Comparison of ENCODE assay signal across 8 cellular contexts in the genomic region with DNA sequence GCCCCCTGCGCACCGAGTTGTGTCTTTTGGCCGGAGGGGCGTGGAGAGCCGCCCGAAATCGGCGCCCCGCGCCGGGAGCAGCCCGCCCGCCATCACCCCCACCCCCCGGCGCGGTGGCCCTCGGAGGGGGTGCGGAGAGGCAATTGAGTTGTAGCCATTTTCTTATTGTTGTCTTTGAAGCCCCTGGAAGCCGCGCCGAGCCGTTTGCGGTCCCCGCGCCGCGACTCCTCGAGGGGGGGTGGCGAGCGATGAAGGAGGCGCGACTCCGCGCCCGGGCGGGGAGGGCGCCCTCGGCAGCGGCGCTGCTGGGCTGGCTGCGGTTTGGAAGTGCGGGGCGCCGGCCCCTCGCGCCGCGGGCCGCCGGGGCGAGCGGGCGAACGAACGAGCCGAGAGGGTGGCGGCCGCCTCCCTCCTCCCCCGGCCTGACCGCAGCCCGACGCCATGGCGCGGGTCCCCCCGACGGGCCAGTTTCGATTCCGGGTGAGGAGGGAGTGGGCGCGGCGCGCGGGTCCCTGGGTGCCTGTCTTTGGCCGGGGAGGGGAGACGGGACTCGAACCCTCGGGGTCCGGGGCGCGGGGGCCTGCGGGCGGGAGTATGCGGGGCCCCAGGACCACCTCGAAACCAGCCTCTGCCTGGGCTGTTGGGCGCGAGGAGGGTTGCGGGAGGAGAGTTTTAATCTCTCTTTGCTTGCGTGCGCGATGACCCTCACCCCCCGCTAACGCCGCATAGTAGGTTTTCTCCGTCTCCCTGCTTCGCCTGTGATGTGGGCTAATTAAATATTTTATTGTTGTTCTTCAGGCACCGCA. TPM values are rescaled to one million over a fixed set of nuclear protein-coding genes. Genes with fewer than 3 reads are reported as not detected.
DNase-seq lines count a peak whose midpoint lies in the region; ATAC-seq and TF ChIP-seq lines count a peak whose summit lies in the region.

No MANE protein-coding gene starts in this region.

- H3K9me3 ChIP-seq in SK-N-SH (no peaks in the 10 kb centered on the region), WERI-Rb-1 (ENCODE audit: severe bottlenecking) (no peaks in the 10 kb centered on the region)

- H3K27me3 ChIP-seq in SK-N-SH (ENCODE audit: insufficient read depth) (no peaks in the 10 kb centered on the region), WERI-Rb-1 (ENCODE audit: insufficient read depth, low read depth, severe bottlenecking) (no peaks in the 10 kb centered on the region)

- TF ChIP-seq RAD21 in SK-N-SH (IDR thresholded peaks at IDR 0.05; ENCODE audit: low read length): no peak

- peak overlapping the region; percentile 71 for H3K4me2 ChIP-seq in SK-N-SH

- peak overlapping the region; percentile 87 to 97 for H3K4me3 ChIP-seq in SK-N-SH (ENCODE audit: low read depth in 2 of 2, low read length in 1 of 2)
- peak overlapping the region; percentile 73 for H3K4me3 ChIP-seq in WERI-Rb-1 (ENCODE audit: low read depth, low read length)

- H3K4me1 ChIP-seq in SK-N-SH (ENCODE audit: control insufficient read depth in 1 of 2, insufficient read depth in 2 of 2, low read depth in 1 of 2, low read length in 1 of 2): peaks cover 0 to 9% of the 10 kb centered on the region in 2 experiments; a peak in 2 of 4 replicates

- DNase-seq in SK-N-SH: peak; percentile 62
- DNase-seq in WERI-Rb-1: peak; percentile 21
- DNase-seq in caudate nucleus (lab: John Stamatoyannopoulos, UW): peak in 39 of 61 donors; percentile 10 to 71 (median 47)
- peak; percentile 56 to 67 for DNase-seq in left colon
- peak; percentile 38 for DNase-seq in stimulated activated CD4-positive, alpha-beta T cell treated with anti-CD3 and anti-CD28 coated beads, Interleukin-2, amount 100 ng/mL, for 4 hours (ENCODE audit: low read depth)
- no peak for DNase-seq in epidermal melanocyte (ENCODE audit: insufficient read length, low spot score)
- no peak for DNase-seq in OCI-M2 (lab: John Stamatoyannopoulos, UW; ENCODE audit: unreplicated experiment)

- 0 out of 2 replicates have a peak overlapping the region, but pooled peaks have one; percentile 8 for H2AFZ ChIP-seq in SK-N-SH (ENCODE audit: low read depth)

- CTCF ChIA-PET in SK-N-SH (lab: Yijun Ruan, JAX): interaction anchor here (1.0 to 1.1 kb wide), 2 partner anchors 444 to 590 kb away, joined by 3 read pairs; no protein-coding TSS in a partner anchor

- H3F3A ChIP-seq in SK-N-SH (replicated peaks; ENCODE audit: insufficient read depth): peaks cover 4% of the 10 kb centered on the region

- H3K9me2 ChIP-seq in SK-N-SH: no peaks in the 10 kb centered on the region

- TF ChIP-seq EP300 in SK-N-SH (IDR thresholded peaks at IDR 0.05; ENCODE audit: borderline replicate concordance in 1 of 2, low read depth in 1 of 2, low read length in 1 of 2): no peak

- H3K36me3 ChIP-seq in SK-N-SH (replicated peaks in 1 of 2; ENCODE audit: control insufficient read depth in 1 of 2, insufficient read depth in 2 of 2, low read length in 1 of 2) (peaks cover 5 to 14% of the 10 kb centered on the region in 2 experiments), WERI-Rb-1 (no peaks in the 10 kb centered on the region)

- POLR2A ChIA-PET in SK-N-SH (lab: Yijun Ruan, JAX): interaction anchor here (0.6 to 1.8 kb wide), 2 partner anchors 37 to 576 kb away, joined by 5 to 8 read pairs; no protein-coding TSS in a partner anchor

- 0% methylated on average over 6 of the region's 96 CpGs for WGBS in SK-N-SH (ENCODE audit: low lambda C conversion rate)

- H3K79me2 ChIP-seq in SK-N-SH (ENCODE audit: insufficient read depth): peaks cover 61% of the 10 kb centered on the region

- H4K20me1 ChIP-seq in SK-N-SH (ENCODE audit: insufficient read depth): peaks cover 12% of the 10 kb centered on the region; the same call in 1 of the 2 replicates

- intact Hi-C loops in left colon (cut with DNase I, micrococcal nuclease): no loop called here

- H3K9ac ChIP-seq in SK-N-SH: peak overlapping the region; percentile 97

- peak overlapping the region; percentile 97 for H3K27ac ChIP-seq in SK-N-SH (ENCODE audit: low read depth in 2 of 2, low read length in 1 of 2)
- H3K27ac ChIP-seq in WERI-Rb-1: no peak overlapping the region
- peak overlapping the region; percentile 92 for H3K27ac ChIP-seq in caudate nucleus (ENCODE audit: low read depth, low read length)

- ATAC-seq in SK-N-SH treated with all-trans-retinoic acid at 6 μM for 48 hours (no peak), left colon (no peak)

- TF ChIP-seq CTCF in SK-N-SH (IDR thresholded peaks at IDR 0.05) (no peak), WERI-Rb-1 (IDR thresholded peaks at IDR 0.05; ENCODE audit: low read depth, low read length) (no peak)

TF ChIP-seq in SK-N-SH, 30 proteins besides CTCF, POLR2A, EP300 and RAD21:
- TF ChIP-seq SIN3A (IDR thresholded peaks at IDR 0.05; ENCODE audit: borderline replicate concordance, low read depth, low read length) (peak; percentile 40; the same call in 1 of the 2 replicates), TCF12 (IDR thresholded peaks at IDR 0.05) (no peak)
TF ChIP-seq in SK-N-SH: peak in this region for 1.

TF ChIP-seq in SK-N-SH treated with all-trans-retinoic acid at 6 μM for 48 hours, 23 proteins besides CTCF, POLR2A, EP300 and RAD21:
- TF ChIP-seq, protein P1, sequence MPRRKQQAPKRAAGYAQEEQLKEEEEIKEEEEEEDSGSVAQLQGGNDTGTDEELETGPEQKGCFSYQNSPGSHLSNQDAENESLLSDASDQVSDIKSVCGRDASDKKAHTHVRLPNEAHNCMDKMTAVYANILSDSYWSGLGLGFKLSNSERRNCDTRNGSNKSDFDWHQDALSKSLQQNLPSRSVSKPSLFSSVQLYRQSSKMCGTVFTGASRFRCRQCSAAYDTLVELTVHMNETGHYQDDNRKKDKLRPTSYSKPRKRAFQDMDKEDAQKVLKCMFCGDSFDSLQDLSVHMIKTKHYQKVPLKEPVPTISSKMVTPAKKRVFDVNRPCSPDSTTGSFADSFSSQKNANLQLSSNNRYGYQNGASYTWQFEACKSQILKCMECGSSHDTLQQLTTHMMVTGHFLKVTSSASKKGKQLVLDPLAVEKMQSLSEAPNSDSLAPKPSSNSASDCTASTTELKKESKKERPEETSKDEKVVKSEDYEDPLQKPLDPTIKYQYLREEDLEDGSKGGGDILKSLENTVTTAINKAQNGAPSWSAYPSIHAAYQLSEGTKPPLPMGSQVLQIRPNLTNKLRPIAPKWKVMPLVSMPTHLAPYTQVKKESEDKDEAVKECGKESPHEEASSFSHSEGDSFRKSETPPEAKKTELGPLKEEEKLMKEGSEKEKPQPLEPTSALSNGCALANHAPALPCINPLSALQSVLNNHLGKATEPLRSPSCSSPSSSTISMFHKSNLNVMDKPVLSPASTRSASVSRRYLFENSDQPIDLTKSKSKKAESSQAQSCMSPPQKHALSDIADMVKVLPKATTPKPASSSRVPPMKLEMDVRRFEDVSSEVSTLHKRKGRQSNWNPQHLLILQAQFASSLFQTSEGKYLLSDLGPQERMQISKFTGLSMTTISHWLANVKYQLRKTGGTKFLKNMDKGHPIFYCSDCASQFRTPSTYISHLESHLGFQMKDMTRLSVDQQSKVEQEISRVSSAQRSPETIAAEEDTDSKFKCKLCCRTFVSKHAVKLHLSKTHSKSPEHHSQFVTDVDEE (CRISPR knock-in tag; IDR thresholded peaks at IDR 0.05): no peak
TF ChIP-seq in SK-N-SH treated with all-trans-retinoic acid at 6 μM for 48 hours: peak in this region for 0.

RNA-seq across cellular contexts. Expression of gene TLE4, which starts 1.3 kb away (rescaled TPM):
- 40.4 and 49.5 TPM in 2 replicates for polyA plus RNA-seq in SK-N-SH (2012; rRNA removed)
- 45.0 and 48.3 TPM in 2 replicates for polyA plus RNA-seq in SK-N-SH (2012; cell fraction: cytosol; rRNA removed)
- 86.9 and 87.3 TPM in 2 replicates for polyA plus RNA-seq in SK-N-SH (2012; cell fraction: nucleus; rRNA removed)
- total RNA-seq in left colon: 10 to 100 TPM; 22.2 to 29.8 TPM

Comparison
In these comparisons a context has a peak if more than half of its experiments do, and no peak if none do; other contexts are left out.
1. DNase-seq: peak in SK-N-SH (single experiment), WERI-Rb-1 (single experiment), caudate nucleus (39 of 61), left colon (2 of 2) and stimulated activated CD4-positive, alpha-beta T cell treated with anti-CD3 and anti-CD28 coated beads, Interleukin-2, amount 100 ng/mL, for 4 hours (single experiment); none in epidermal melanocyte (single experiment) and OCI-M2 (single experiment).